In the genomic region with DNA sequence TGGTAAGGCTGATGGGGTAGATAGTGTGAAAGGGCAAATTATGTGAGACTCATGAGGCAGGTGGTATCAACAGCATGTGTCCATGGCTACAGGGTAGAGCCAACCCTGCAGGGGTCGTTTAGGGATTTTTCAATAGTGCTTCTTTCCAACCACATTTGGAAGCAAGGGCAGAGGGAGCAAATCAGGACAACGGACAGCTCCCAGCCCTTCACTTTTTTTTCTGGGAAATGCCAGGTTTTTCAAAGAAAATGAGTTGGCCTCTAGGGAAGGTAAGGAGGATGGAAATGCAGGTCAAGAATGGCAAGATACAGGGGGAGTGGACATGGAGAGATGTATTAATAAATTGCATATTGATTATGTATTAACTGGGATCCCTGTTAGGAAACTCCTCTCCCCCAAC, we compare ENCODE assay signal across 2 cellular contexts.
A peak's percentile ranks its signal among the peaks of the same experiment; 100 is the strongest.
TF ChIP-seq lines count a peak whose summit lies in the region.

No MANE protein-coding gene starts in this region.

TF ChIP-seq in Ishikawa, 13 proteins besides CTCF, POLR2A, EP300 and RAD21:
- TF ChIP-seq, protein P1, sequence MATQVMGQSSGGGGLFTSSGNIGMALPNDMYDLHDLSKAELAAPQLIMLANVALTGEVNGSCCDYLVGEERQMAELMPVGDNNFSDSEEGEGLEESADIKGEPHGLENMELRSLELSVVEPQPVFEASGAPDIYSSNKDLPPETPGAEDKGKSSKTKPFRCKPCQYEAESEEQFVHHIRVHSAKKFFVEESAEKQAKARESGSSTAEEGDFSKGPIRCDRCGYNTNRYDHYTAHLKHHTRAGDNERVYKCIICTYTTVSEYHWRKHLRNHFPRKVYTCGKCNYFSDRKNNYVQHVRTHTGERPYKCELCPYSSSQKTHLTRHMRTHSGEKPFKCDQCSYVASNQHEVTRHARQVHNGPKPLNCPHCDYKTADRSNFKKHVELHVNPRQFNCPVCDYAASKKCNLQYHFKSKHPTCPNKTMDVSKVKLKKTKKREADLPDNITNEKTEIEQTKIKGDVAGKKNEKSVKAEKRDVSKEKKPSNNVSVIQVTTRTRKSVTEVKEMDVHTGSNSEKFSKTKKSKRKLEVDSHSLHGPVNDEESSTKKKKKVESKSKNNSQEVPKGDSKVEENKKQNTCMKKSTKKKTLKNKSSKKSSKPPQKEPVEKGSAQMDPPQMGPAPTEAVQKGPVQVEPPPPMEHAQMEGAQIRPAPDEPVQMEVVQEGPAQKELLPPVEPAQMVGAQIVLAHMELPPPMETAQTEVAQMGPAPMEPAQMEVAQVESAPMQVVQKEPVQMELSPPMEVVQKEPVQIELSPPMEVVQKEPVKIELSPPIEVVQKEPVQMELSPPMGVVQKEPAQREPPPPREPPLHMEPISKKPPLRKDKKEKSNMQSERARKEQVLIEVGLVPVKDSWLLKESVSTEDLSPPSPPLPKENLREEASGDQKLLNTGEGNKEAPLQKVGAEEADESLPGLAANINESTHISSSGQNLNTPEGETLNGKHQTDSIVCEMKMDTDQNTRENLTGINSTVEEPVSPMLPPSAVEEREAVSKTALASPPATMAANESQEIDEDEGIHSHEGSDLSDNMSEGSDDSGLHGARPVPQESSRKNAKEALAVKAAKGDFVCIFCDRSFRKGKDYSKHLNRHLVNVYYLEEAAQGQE (IDR thresholded peaks at IDR 0.05; ENCODE audit: low read depth): peak; percentile 92
- TF ChIP-seq FOXM1 (IDR thresholded peaks at IDR 0.05; ENCODE audit: borderline replicate concordance, low read depth): no peak

TF ChIP-seq in K562, 482 proteins besides CTCF, POLR2A, EP300 and RAD21 (continued from another document):
- TF ChIP-seq, protein P1 (CRISPR knock-in tag; IDR thresholded peaks at IDR 0.05; ENCODE audit: low read depth): 0 out of 2 replicates have a peak, but pooled peaks have one; percentile 63
- TF ChIP-seq ZNF165 (CRISPR knock-in tag; IDR thresholded peaks at IDR 0.05; ENCODE audit: borderline replicate concordance) (no peak), HEY1 (CRISPR knock-in tag; IDR thresholded peaks at IDR 0.05; ENCODE audit: borderline replicate concordance) (no peak), FOXK2 (conservative IDR thresholded peaks at IDR 0.05 in 1 of 2, IDR thresholded peaks at IDR 0.05 in 1 of 2; ENCODE audit: low read depth in 2 of 2) (no peak), ZNF384 (IDR thresholded peaks at IDR 0.05; ENCODE audit: low read depth, low read length) (peak; percentile 52; the same call in 1 of the 2 replicates), HDAC2 (IDR thresholded peaks at IDR 0.05) (no peak), ARHGAP35 (IDR thresholded peaks at IDR 0.05; ENCODE audit: partially characterized antibody) (no peak), PHF8 (IDR thresholded peaks at IDR 0.05; ENCODE audit: borderline replicate concordance, low read length) (no peak), ZBTB17 (CRISPR knock-in tag; IDR thresholded peaks at IDR 0.05) (no peak), ZNF121 (CRISPR knock-in tag; conservative IDR thresholded peaks at IDR 0.05) (no peak), EHMT2 (IDR thresholded peaks at IDR 0.05) (peak; percentile 87)
- TF ChIP-seq, protein P2, sequence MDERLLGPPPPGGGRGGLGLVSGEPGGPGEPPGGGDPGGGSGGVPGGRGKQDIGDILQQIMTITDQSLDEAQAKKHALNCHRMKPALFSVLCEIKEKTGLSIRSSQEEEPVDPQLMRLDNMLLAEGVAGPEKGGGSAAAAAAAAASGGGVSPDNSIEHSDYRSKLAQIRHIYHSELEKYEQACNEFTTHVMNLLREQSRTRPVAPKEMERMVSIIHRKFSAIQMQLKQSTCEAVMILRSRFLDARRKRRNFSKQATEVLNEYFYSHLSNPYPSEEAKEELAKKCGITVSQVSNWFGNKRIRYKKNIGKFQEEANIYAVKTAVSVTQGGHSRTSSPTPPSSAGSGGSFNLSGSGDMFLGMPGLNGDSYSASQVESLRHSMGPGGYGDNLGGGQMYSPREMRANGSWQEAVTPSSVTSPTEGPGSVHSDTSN (CRISPR knock-in tag; IDR thresholded peaks at IDR 0.05; ENCODE audit: low read depth): no peak
- TF ChIP-seq, protein P2 (tag; conservative IDR thresholded peaks at IDR 0.05; ENCODE audit: low read depth): no peak
- TF ChIP-seq, protein P3, sequence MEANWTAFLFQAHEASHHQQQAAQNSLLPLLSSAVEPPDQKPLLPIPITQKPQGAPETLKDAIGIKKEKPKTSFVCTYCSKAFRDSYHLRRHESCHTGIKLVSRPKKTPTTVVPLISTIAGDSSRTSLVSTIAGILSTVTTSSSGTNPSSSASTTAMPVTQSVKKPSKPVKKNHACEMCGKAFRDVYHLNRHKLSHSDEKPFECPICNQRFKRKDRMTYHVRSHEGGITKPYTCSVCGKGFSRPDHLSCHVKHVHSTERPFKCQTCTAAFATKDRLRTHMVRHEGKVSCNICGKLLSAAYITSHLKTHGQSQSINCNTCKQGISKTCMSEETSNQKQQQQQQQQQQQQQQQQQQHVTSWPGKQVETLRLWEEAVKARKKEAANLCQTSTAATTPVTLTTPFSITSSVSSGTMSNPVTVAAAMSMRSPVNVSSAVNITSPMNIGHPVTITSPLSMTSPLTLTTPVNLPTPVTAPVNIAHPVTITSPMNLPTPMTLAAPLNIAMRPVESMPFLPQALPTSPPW (CRISPR knock-in tag; IDR thresholded peaks at IDR 0.05): no peak
- TF ChIP-seq, protein P4, sequence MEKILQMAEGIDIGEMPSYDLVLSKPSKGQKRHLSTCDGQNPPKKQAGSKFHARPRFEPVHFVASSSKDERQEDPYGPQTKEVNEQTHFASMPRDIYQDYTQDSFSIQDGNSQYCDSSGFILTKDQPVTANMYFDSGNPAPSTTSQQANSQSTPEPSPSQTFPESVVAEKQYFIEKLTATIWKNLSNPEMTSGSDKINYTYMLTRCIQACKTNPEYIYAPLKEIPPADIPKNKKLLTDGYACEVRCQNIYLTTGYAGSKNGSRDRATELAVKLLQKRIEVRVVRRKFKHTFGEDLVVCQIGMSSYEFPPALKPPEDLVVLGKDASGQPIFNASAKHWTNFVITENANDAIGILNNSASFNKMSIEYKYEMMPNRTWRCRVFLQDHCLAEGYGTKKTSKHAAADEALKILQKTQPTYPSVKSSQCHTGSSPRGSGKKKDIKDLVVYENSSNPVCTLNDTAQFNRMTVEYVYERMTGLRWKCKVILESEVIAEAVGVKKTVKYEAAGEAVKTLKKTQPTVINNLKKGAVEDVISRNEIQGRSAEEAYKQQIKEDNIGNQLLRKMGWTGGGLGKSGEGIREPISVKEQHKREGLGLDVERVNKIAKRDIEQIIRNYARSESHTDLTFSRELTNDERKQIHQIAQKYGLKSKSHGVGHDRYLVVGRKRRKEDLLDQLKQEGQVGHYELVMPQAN (IDR thresholded peaks at IDR 0.05; ENCODE audit: borderline replicate concordance): no peak
